Comparison of ENCODE assay signal across 1 cellular context in genomic region chrX:107675365-107675654, GRCh38.
TF ChIP-seq lines count a peak whose summit lies in the region.

No MANE protein-coding gene starts in this region.

TF ChIP-seq in HCT116, 20 proteins besides CTCF, POLR2A, EP300 and RAD21 (continued from another document):
- no peak for TF ChIP-seq REST (IDR thresholded peaks at IDR 0.05; ENCODE audit: low read depth)
- TF ChIP-seq SRF (IDR thresholded peaks at IDR 0.05; ENCODE audit: low read depth) = no peak
- no peak for TF ChIP-seq TCF7L2 (IDR thresholded peaks at IDR 0.05; ENCODE audit: borderline replicate concordance, extremely low read depth, insufficient read depth, insufficient read length)
- no peak for TF ChIP-seq ZBTB33 (IDR thresholded peaks at IDR 0.05; ENCODE audit: extremely low read depth, insufficient replicate concordance, low read length)
- TF ChIP-seq CEBPB (IDR thresholded peaks at IDR 0.05; ENCODE audit: low read depth) = no peak
- TF ChIP-seq ELF1 (IDR thresholded peaks at IDR 0.05; ENCODE audit: borderline replicate concordance, low read depth) = no peak
- no peak for TF ChIP-seq JUND (IDR thresholded peaks at IDR 0.05)
- TF ChIP-seq SP1 (IDR thresholded peaks at IDR 0.05; ENCODE audit: low read depth) = no peak
- no peak for TF ChIP-seq MAX (IDR thresholded peaks at IDR 0.05)
- no peak for TF ChIP-seq YY1 (IDR thresholded peaks at IDR 0.05; ENCODE audit: extremely low read depth, insufficient replicate concordance, low read depth, low read length)
- TF ChIP-seq EGR1 (IDR thresholded peaks at IDR 0.05; ENCODE audit: low read depth) = no peak
- no peak for TF ChIP-seq ZFX (IDR thresholded peaks at IDR 0.05)
- TF ChIP-seq ZNF274 (IDR thresholded peaks at IDR 0.05; ENCODE audit: low read depth, low read length) = no peak
TF ChIP-seq in HCT116: peak in this region for 0.
